2 cellular contexts compared by ENCODE assay signal in genomic region chr9:133676450-133676849, GRCh38.
TF ChIP-seq lines count a peak whose summit lies in the region.

No MANE protein-coding gene starts in this region.

TF ChIP-seq in liver, 16 proteins besides CTCF, POLR2A, EP300 and RAD21 (continued from another document):
- TF ChIP-seq REST (IDR thresholded peaks at IDR 0.05) (no peak), MAX (IDR thresholded peaks at IDR 0.05) (no peak), RXRA (IDR thresholded peaks at IDR 0.05) (peak; percentile 16 to 48), SP1 (IDR thresholded peaks at IDR 0.05) (no peak), GABPA (IDR thresholded peaks at IDR 0.05 in 1 of 2, conservative IDR thresholded peaks at IDR 0.05 in 1 of 2) (no peak), YY1 (IDR thresholded peaks at IDR 0.05) (no peak)
TF ChIP-seq in liver: peak in this region for 2.

TF ChIP-seq in HepG2, 621 proteins besides CTCF, POLR2A, EP300 and RAD21 (continued from another document):
- TF ChIP-seq DMTF1 (CRISPR knock-in tag; IDR thresholded peaks at IDR 0.05) = no peak
- TF ChIP-seq PHF20 (CRISPR knock-in tag; IDR thresholded peaks at IDR 0.05) = no peak
- no peak for TF ChIP-seq STAT5B (CRISPR knock-in tag; IDR thresholded peaks at IDR 0.05)
- no peak for TF ChIP-seq SYNCRIP (IDR thresholded peaks at IDR 0.05; ENCODE audit: insufficient read depth, low read depth, low read length)
TF ChIP-seq in HepG2: peak in this region for 0.
